In genomic region chr14:34629657-34630529, GRCh38 we compare ENCODE assay signal across 1 cellular context.
A peak's percentile ranks its signal among the peaks of the same experiment; 100 is the strongest.
TF ChIP-seq lines count a peak whose summit lies in the region.

Gene SNX6, minus strand, starts transcription at chr14:34630148. Its CDS starts 32 bp downstream, at chr14:34630116.

TF ChIP-seq in K562, 482 proteins besides CTCF, POLR2A, EP300 and RAD21 (continued from another document and continues in another):
- TF ChIP-seq FOXP1 (CRISPR knock-in tag; IDR thresholded peaks at IDR 0.05) = no peak
- no peak for TF ChIP-seq MGA (IDR thresholded peaks at IDR 0.05)
- no peak for TF ChIP-seq HES1 (IDR thresholded peaks at IDR 0.05; ENCODE audit: low read depth)
- TF ChIP-seq ZNF764 (CRISPR knock-in tag; IDR thresholded peaks at IDR 0.05; ENCODE audit: low read depth) = no peak
- no peak for TF ChIP-seq CLOCK (CRISPR knock-in tag; IDR thresholded peaks at IDR 0.05; ENCODE audit: borderline replicate concordance)
- no peak for TF ChIP-seq CEBPG (CRISPR knock-in tag; IDR thresholded peaks at IDR 0.05)
- no peak for TF ChIP-seq CEBPG (tag; conservative IDR thresholded peaks at IDR 0.05 in 1 of 2, IDR thresholded peaks at IDR 0.05 in 1 of 2)
- no peak for TF ChIP-seq ZNF324 (CRISPR knock-in tag; IDR thresholded peaks at IDR 0.05)
- no peak for TF ChIP-seq EZH2 (IDR thresholded peaks at IDR 0.05; ENCODE audit: borderline replicate concordance, low read depth, low read length)
- TF ChIP-seq ETS1 (conservative IDR thresholded peaks at IDR 0.05; ENCODE audit: control insufficient read depth, low read depth, low read length) = peak; percentile 45; the same call in 1 of the 2 replicates
- TF ChIP-seq PHTF2 (CRISPR knock-in tag; IDR thresholded peaks at IDR 0.05) = no peak
- no peak for TF ChIP-seq E2F1 (CRISPR knock-in tag; IDR thresholded peaks at IDR 0.05)
- TF ChIP-seq CTBP1 (IDR thresholded peaks at IDR 0.05; ENCODE audit: borderline replicate concordance) = 0 out of 2 replicates have a peak, but pooled peaks have one; percentile 15
- no peak for TF ChIP-seq E2F3 (CRISPR knock-in tag; IDR thresholded peaks at IDR 0.05)
- peak; percentile 21; the same call in 1 of the 2 replicates for TF ChIP-seq PML (IDR thresholded peaks at IDR 0.05; ENCODE audit: low read length)
- TF ChIP-seq IFI16 (CRISPR knock-in tag; IDR thresholded peaks at IDR 0.05) = no peak
- no peak for TF ChIP-seq ZNF445 (CRISPR knock-in tag; IDR thresholded peaks at IDR 0.05; ENCODE audit: low read depth)
- no peak for TF ChIP-seq SMAD3 (CRISPR knock-in tag; conservative IDR thresholded peaks at IDR 0.05)
- TF ChIP-seq HIVEP1 (CRISPR knock-in tag; IDR thresholded peaks at IDR 0.05) = no peak
- no peak for TF ChIP-seq GTF3C2 (IDR thresholded peaks at IDR 0.05; ENCODE audit: borderline replicate concordance, extremely low read depth, insufficient read length)
- peak; percentile 33 for TF ChIP-seq TBP (optimal IDR thresholded peaks at IDR 0.05; ENCODE audit: low read depth, low read length)
- no peak for TF ChIP-seq ZNF740 (CRISPR knock-in tag; IDR thresholded peaks at IDR 0.05)
- TF ChIP-seq ZNF740 (tag; IDR thresholded peaks at IDR 0.05) = no peak
- TF ChIP-seq RFX7 (CRISPR knock-in tag; IDR thresholded peaks at IDR 0.05) = no peak
- no peak for TF ChIP-seq YBX1 (IDR thresholded peaks at IDR 0.05)
- TF ChIP-seq THAP12 (CRISPR knock-in tag; IDR thresholded peaks at IDR 0.05) = no peak
- no peak for TF ChIP-seq EHMT2 (IDR thresholded peaks at IDR 0.05)
- TF ChIP-seq L3MBTL2 (IDR thresholded peaks at IDR 0.05) = no peak
- TF ChIP-seq ZNF644 (tag; IDR thresholded peaks at IDR 0.05; ENCODE audit: low read depth) = no peak
- no peak for TF ChIP-seq ZNF75A (CRISPR knock-in tag; IDR thresholded peaks at IDR 0.05)
- TF ChIP-seq CBX1 (IDR thresholded peaks at IDR 0.05; ENCODE audit: low read depth) = peak; percentile 61; the same call in 1 of the 2 replicates
- no peak for TF ChIP-seq RBM22 (IDR thresholded peaks at IDR 0.05; ENCODE audit: low read depth, low read length, poor library complexity, severe bottlenecking)
- TF ChIP-seq RBM34 (IDR thresholded peaks at IDR 0.05; ENCODE audit: borderline replicate concordance, insufficient read depth, low read length) = no peak
- no peak for TF ChIP-seq PTBP1 (IDR thresholded peaks at IDR 0.05; ENCODE audit: low read depth, low read length)
- no peak for TF ChIP-seq CHD1 (IDR thresholded peaks at IDR 0.05; ENCODE audit: low read length)
- TF ChIP-seq SAP30 (IDR thresholded peaks at IDR 0.05; ENCODE audit: borderline replicate concordance, insufficient read depth, low read depth, low read length, poor library complexity, severe bottlenecking) = no peak
